Comparison of ENCODE assay signal across 12 cellular contexts in the genomic region with DNA sequence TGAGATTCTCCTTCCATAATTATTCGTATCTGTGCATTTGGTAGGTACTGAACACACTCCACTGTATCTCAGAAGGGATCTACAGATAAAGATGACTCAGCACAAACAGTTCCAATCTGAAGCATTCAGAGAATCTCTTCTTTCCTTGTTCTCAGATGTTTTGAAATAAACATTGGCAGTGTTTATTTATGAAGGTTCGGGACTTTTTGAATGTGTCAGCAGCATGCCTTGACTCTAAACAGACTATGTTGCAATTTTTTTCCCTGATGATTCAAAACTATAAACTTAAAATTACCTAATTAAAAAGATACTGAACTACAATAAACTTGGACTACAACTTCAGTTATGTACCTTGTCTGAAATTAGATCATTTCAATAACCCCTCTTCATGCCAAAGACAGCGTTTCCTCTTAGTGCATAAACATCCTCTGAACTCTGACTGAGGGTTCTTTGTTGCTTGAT.
DNase-seq lines count a peak whose midpoint lies in the region; ATAC-seq and TF ChIP-seq lines count a peak whose summit lies in the region.
"Had no signal": no experiment of that assay in that cellular context is flagged by ENCODE, and none has a peak within 500 bp of the region (broad histone marks: within the 10 kb centered on the region; RNA-seq: fewer than 3 reads in every experiment).

No MANE protein-coding gene starts in this region.

- H3K4me1 Mint-ChIP-seq in activated CD4-positive, alpha-beta memory T cell treated with anti-CD3 and anti-CD28 coated beads, Interleukin-2, amount 10 ng/mL, durations not matched to agents 7 days and 5 days: no peaks in the 10 kb centered on the region
- H3K4me1 Mint-ChIP-seq in CD14-positive monocyte: peaks cover 10% of the 10 kb centered on the region

- H3K36me3 ChIP-seq in DND-41 (ENCODE audit: insufficient read depth, low read length) (no peaks in the 10 kb centered on the region), SK-N-MC (ENCODE audit: insufficient read depth, low read length) (no peaks in the 10 kb centered on the region), psoas muscle (ENCODE audit: insufficient read depth in 1 of 2, low read depth in 1 of 2) (no peaks in the 10 kb centered on the region)

- H3K27ac Mint-ChIP-seq in activated CD4-positive, alpha-beta memory T cell treated with anti-CD3 and anti-CD28 coated beads, Interleukin-2, amount 10 ng/mL, durations not matched to agents 7 days and 5 days: no peak overlapping the region
- no peak overlapping the region for H3K27ac Mint-ChIP-seq in CD14-positive monocyte
- H3K27ac Mint-ChIP-seq: T-helper 2 cell treated with Interferon-gamma antibody and Interleukin-4, amounts not matched to agents 5 μg/mL and 100 μg/mL, for 36 hours had no signal

- H2AFZ ChIP-seq in DND-41 (ENCODE audit: low read depth, low read length): peak overlapping the region; percentile 22; the same call in 1 of the 2 replicates

- no peaks in the 10 kb centered on the region for H3K27me3 Mint-ChIP-seq in activated CD4-positive, alpha-beta memory T cell treated with anti-CD3 and anti-CD28 coated beads, Interleukin-2, amount 10 ng/mL, durations not matched to agents 7 days and 5 days
- H3K27me3 Mint-ChIP-seq in CD14-positive monocyte (ENCODE audit: low read depth in 3 of 3): no peaks in the 10 kb centered on the region

- no peaks in the 10 kb centered on the region for H3K9me3 ChIP-seq in DND-41 (ENCODE audit: insufficient read depth, low read length, severe bottlenecking)
- H3K9me3 ChIP-seq in SK-N-MC (ENCODE audit: low read depth, low read length): no peaks in the 10 kb centered on the region
- no peaks in the 10 kb centered on the region for H3K9me3 ChIP-seq in psoas muscle

- TF ChIP-seq CTCF in DND-41 (IDR thresholded peaks at IDR 0.05; ENCODE audit: borderline replicate concordance, extremely low read depth, low read length, poor library complexity, severe bottlenecking) (no peak), psoas muscle (IDR thresholded peaks at IDR 0.05) (no peak), CD14-positive monocyte (IDR thresholded peaks at IDR 0.05) (no peak)

- H3K4me3 Mint-ChIP-seq in activated CD4-positive, alpha-beta memory T cell treated with anti-CD3 and anti-CD28 coated beads, Interleukin-2, amount 10 ng/mL, durations not matched to agents 7 days and 5 days: no peak overlapping the region
- no peak overlapping the region for H3K4me3 Mint-ChIP-seq in CD14-positive monocyte
- H3K4me3 Mint-ChIP-seq: T-helper 2 cell treated with Interferon-gamma antibody and Interleukin-4, amounts not matched to agents 5 μg/mL and 100 μg/mL, for 36 hours had no signal

- CTCF ChIA-PET in activated CD4-positive, alpha-beta memory T cell treated with anti-CD3 and anti-CD28 coated beads, Interleukin-2, amount 10 ng/mL, durations not matched to agents 7 days and 5 days (lab: Charles Lee): interaction anchor here (1.0 kb wide), 1 partner anchor 752 kb away, joined by 3 read pairs; no protein-coding TSS in a partner anchor

- H4K20me1 ChIP-seq in DND-41 (ENCODE audit: insufficient read depth, low read length): no peaks in the 10 kb centered on the region

- peaks cover 4% of the 10 kb centered on the region for H3K9me3 Mint-ChIP-seq in activated CD4-positive, alpha-beta memory T cell treated with anti-CD3 and anti-CD28 coated beads, Interleukin-2, amount 10 ng/mL, durations not matched to agents 7 days and 5 days
- peaks cover 0 to 8% (median 3%) of the 10 kb centered on the region in 7 donors for H3K9me3 Mint-ChIP-seq in CD14-positive monocyte
- H3K9me3 Mint-ChIP-seq: T-helper 2 cell treated with Interferon-gamma antibody and Interleukin-4, amounts not matched to agents 5 μg/mL and 100 μg/mL, for 36 hours had no signal

- H3K27ac ChIP-seq in DND-41 (ENCODE audit: low read length) (no peak overlapping the region; the same call in 1 of the 2 replicates), SK-N-MC (peak overlapping the region; percentile 25; the same call in 1 of the 2 replicates), psoas muscle (peak overlapping the region; percentile 3)

- H3K79me2 ChIP-seq in DND-41 (ENCODE audit: insufficient read depth, low read length): no peaks in the 10 kb centered on the region

- no peak overlapping the region for H3K4me3 ChIP-seq in DND-41 (ENCODE audit: low read depth in 1 of 2, low read length in 2 of 2)
- H3K4me3 ChIP-seq in SK-N-MC: no peak overlapping the region
- H3K4me3 ChIP-seq in psoas muscle: no peak overlapping the region
- H3K4me3 ChIP-seq: GM12878 had no signal

- 15 to 28% (median 16%) methylated on average over 3 of the region's 3 CpGs for WGBS in psoas muscle, 3 donors

- ATAC-seq in DND-41 (ENCODE audit: insufficient read depth, low read depth): 0 out of 3 replicates have a peak, but pooled peaks have one; percentile 50
- ATAC-seq in psoas muscle: peak in 3 of 4 donors; percentile 27 to 71 (median 45)
- ATAC-seq: GM12878 had no signal

- no peak overlapping the region for H3K4me2 ChIP-seq in DND-41 (ENCODE audit: insufficient read depth, low read length)

- intact Hi-C loops in psoas muscle (cut with DNase I): no loop called here
- intact Hi-C loops in CD14-positive monocyte (cut with micrococcal nuclease): no loop called here

- POLR2A ChIA-PET in activated CD4-positive, alpha-beta memory T cell treated with anti-CD3 and anti-CD28 coated beads, Interleukin-2, amount 10 ng/mL, durations not matched to agents 7 days and 5 days (lab: Charles Lee): no interaction called here

- no peak for DNase-seq in DND-41
- DNase-seq in SK-N-MC (ENCODE audit: low read depth, low spot score): no peak
- DNase-seq in fibroblast of peridontal ligament (ENCODE audit: extremely low read depth): peak; percentile 96
- DNase-seq in psoas muscle: no peak
- DNase-seq in activated CD4-positive, alpha-beta memory T cell treated with anti-CD3 and anti-CD28 coated beads, Interleukin-2, amount 10 ng/mL, durations not matched to agents 7 days and 5 days: no peak
- DNase-seq in SHP77 (lab: John Stamatoyannopoulos, UW): no peak
- no peak for DNase-seq in CD14-positive monocyte (ENCODE audit: low spot score)
- DNase-seq in iPS-NIHi11 (ENCODE audit: low spot score): no peak
- DNase-seq: NCI-H1092 treated with DMSO at 0.1 percent for 48 hours; stimulated activated CD8-positive, alpha-beta memory T cell treated with anti-CD3 and anti-CD28 coated beads, Interleukin-4, amount 100 ng/mL, for 48 hours had no signal

- no peaks in the 10 kb centered on the region for H3K36me3 Mint-ChIP-seq in activated CD4-positive, alpha-beta memory T cell treated with anti-CD3 and anti-CD28 coated beads, Interleukin-2, amount 10 ng/mL, durations not matched to agents 7 days and 5 days (ENCODE audit: low read depth)
- H3K36me3 Mint-ChIP-seq in CD14-positive monocyte: no peaks in the 10 kb centered on the region

- H3K4me1 ChIP-seq in DND-41 (ENCODE audit: insufficient read depth, low read length) (peaks cover 9% of the 10 kb centered on the region; the same call in 1 of the 2 replicates), psoas muscle (peaks cover 8% of the 10 kb centered on the region)

- H3K27me3 ChIP-seq in DND-41 (ENCODE audit: insufficient read depth, low read length, poor library complexity) (no peaks in the 10 kb centered on the region), psoas muscle (ENCODE audit: insufficient read depth in 3 of 3, low read length in 2 of 3) (no peaks in the 10 kb centered on the region)

- H3K9ac ChIP-seq in DND-41 (ENCODE audit: low read depth, low read length) (no peak overlapping the region), SK-N-MC (ENCODE audit: insufficient read length) (no peak overlapping the region)
